21 cellular contexts compared by ENCODE assay signal in the genomic region with DNA sequence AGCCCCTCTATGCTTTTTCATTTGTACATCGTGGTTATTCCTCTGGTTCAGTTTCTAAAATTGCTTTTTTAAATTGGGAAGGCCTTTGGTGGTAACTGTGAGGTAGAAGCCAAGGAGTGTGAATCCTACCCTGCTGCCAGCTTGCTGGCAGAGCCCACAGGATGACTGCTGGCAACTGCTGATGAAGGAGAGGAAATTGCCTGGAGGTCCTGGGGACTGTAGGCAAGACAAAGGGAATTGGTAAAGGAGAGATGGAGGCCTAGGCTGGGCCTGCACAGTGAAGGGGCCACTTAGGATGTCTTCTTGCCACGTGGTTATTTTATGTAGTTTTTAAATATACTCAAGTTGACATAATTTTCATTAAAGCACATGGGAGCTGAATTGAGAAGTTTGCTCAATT. TPM values are rescaled to one million over a fixed set of nuclear protein-coding genes. Genes with fewer than 3 reads are reported as not detected.
DNase-seq lines count a peak whose midpoint lies in the region; ATAC-seq, FAIRE-seq and TF ChIP-seq lines count a peak whose summit lies in the region.
"Had no signal": no experiment of that assay in that cellular context is flagged by ENCODE, and none has a peak within 500 bp of the region (broad histone marks: within the 10 kb centered on the region; RNA-seq: fewer than 3 reads in every experiment).

No MANE protein-coding gene starts in this region.

- no peak overlapping the region for H3K4me2 ChIP-seq in mesenchymal stem cell (ENCODE audit: low read length, poor library complexity, severe bottlenecking)

- no peak overlapping the region for H3K23ac ChIP-seq in mesenchymal stem cell (ENCODE audit: low read length in 2 of 2)

- H3K79me1 ChIP-seq in mesenchymal stem cell (replicated peaks; ENCODE audit: low read length, poor library complexity, severe bottlenecking), result peaks cover 6% of the 10 kb centered on the region

- H3K4me1 Mint-ChIP-seq in IgD-negative memory B cell, result peaks cover 6 to 14% (median 9%) of the 10 kb centered on the region in 3 donors
- H3K4me1 Mint-ChIP-seq in WTC11, result peaks cover 10% of the 10 kb centered on the region
- no peaks in the 10 kb centered on the region for H3K4me1 Mint-ChIP-seq in activated T-helper 17 cell treated with anti-CD3 and anti-CD28 coated beads, Interleukin-2, amount 50 U/mL, for 72 hours

- POLR2A ChIA-PET in WTC11 (lab: Charles Lee), result no interaction called here

- TF ChIP-seq CTCF in WTC11 (IDR thresholded peaks at IDR 0.05), result no peak

- ATAC-seq in WTC11, result 0 out of 2 replicates have a peak, but pooled peaks have one; percentile 29
- ATAC-seq in activated T-helper 17 cell treated with anti-CD3 and anti-CD28 coated beads, Interleukin-2, amount 50 U/mL, for 72 hours (replicated peaks), result no peak
- no peak for ATAC-seq in HG02642 (IDR thresholded peaks at IDR 0.05; ENCODE audit: poor library complexity, unreplicated experiment)
- ATAC-seq: activated naive CD8-positive, alpha-beta T cell treated with anti-CD3 and anti-CD28 coated beads, Interleukin-2, amount 50 U/mL, for 24 hours; GM12878; left lung had no signal

- peak overlapping the region in 2 of 4 donors; percentile 79 to 80 for H3K4me3 Mint-ChIP-seq in IgD-negative memory B cell
- H3K4me3 Mint-ChIP-seq in WTC11, result no peak overlapping the region
- no peak overlapping the region for H3K4me3 Mint-ChIP-seq in activated T-helper 17 cell treated with anti-CD3 and anti-CD28 coated beads, Interleukin-2, amount 50 U/mL, for 72 hours
- H3K4me3 Mint-ChIP-seq: activated naive CD8-positive, alpha-beta T cell treated with anti-CD3 and anti-CD28 coated beads, Interleukin-2, amount 50 U/mL, for 24 hours had no signal

- H2BK15ac ChIP-seq in mesenchymal stem cell (ENCODE audit: low read depth, poor library complexity, severe bottlenecking), result peak overlapping the region; percentile 7

- no peaks in the 10 kb centered on the region for H3K9me3 ChIP-seq in mesenchymal stem cell (ENCODE audit: control insufficient read depth, low read length)
- H3K9me3 ChIP-seq: breast epithelium, Caco-2, esophagus muscularis mucosa, left lung, ovary had no signal

- peak overlapping the region in 1 of 2 experiments; percentile 64 for H3K4ac ChIP-seq in mesenchymal stem cell (ENCODE audit: low read depth in 1 of 2, low read length in 2 of 2)

- in situ Hi-C loops in Caki2 (cut with HindIII; ENCODE audit: low pct_unique_long_range_greater_than_20kb, low sequenced_read_pairs), result no loop called here

- no peak overlapping the region for H2AK5ac ChIP-seq in mesenchymal stem cell (ENCODE audit: low read length, severe bottlenecking)

- WGBS in mesenchymal stem cell, result 95% methylated on average over 1 of the region's 2 CpGs

- no peak overlapping the region for H2BK120ac ChIP-seq in mesenchymal stem cell (ENCODE audit: low read depth, low read length)

- no peak overlapping the region for H3K4me3 ChIP-seq in mesenchymal stem cell (ENCODE audit: insufficient read depth in 1 of 2, low read depth in 1 of 2, low read length in 2 of 2)
- H3K4me3 ChIP-seq: breast epithelium, esophagus muscularis mucosa, GM12878, left lung, ovary had no signal

- H3K27me3 Mint-ChIP-seq in IgD-negative memory B cell (no peaks in the 10 kb centered on the region), WTC11 (ENCODE audit: low read depth) (no peaks in the 10 kb centered on the region)
- H3K27me3 Mint-ChIP-seq in activated T-helper 17 cell treated with anti-CD3 and anti-CD28 coated beads, Interleukin-2, amount 50 U/mL, for 72 hours, result no peaks in the 10 kb centered on the region
- H3K27me3 Mint-ChIP-seq: activated naive CD8-positive, alpha-beta T cell treated with anti-CD3 and anti-CD28 coated beads, Interleukin-2, amount 50 U/mL, for 24 hours had no signal

- no peak overlapping the region for H3K18ac ChIP-seq in mesenchymal stem cell (ENCODE audit: low read depth in 1 of 2, low read length in 2 of 2)

- H3K9me3 Mint-ChIP-seq in IgD-negative memory B cell (no peaks in the 10 kb centered on the region), WTC11 (no peaks in the 10 kb centered on the region)
- H3K9me3 Mint-ChIP-seq in activated T-helper 17 cell treated with anti-CD3 and anti-CD28 coated beads, Interleukin-2, amount 50 U/mL, for 72 hours, result no peaks in the 10 kb centered on the region
- H3K9me3 Mint-ChIP-seq: activated naive CD8-positive, alpha-beta T cell treated with anti-CD3 and anti-CD28 coated beads, Interleukin-2, amount 50 U/mL, for 24 hours had no signal

- CTCF ChIA-PET in WTC11 (lab: Charles Lee), result no interaction called here

- H4K91ac ChIP-seq in mesenchymal stem cell (ENCODE audit: low read length), result no peak overlapping the region

- H3K27ac Mint-ChIP-seq in IgD-negative memory B cell (peak overlapping the region in 2 of 3 donors; percentile 64 to 82), WTC11 (peak overlapping the region; percentile 93)
- no peak overlapping the region for H3K27ac Mint-ChIP-seq in activated T-helper 17 cell treated with anti-CD3 and anti-CD28 coated beads, Interleukin-2, amount 50 U/mL, for 72 hours
- H3K27ac Mint-ChIP-seq: activated naive CD8-positive, alpha-beta T cell treated with anti-CD3 and anti-CD28 coated beads, Interleukin-2, amount 50 U/mL, for 24 hours had no signal

- H3K36me3 ChIP-seq in mesenchymal stem cell (ENCODE audit: control insufficient read depth in 1 of 2, insufficient read depth in 2 of 2, low read depth in 1 of 2, low read length in 2 of 2), result peaks cover 20 to 39% of the 10 kb centered on the region in 2 experiments
- H3K36me3 ChIP-seq: breast epithelium, ovary had no signal

- H3K36me3 Mint-ChIP-seq in IgD-negative memory B cell (peaks cover 4% of the 10 kb centered on the region), WTC11 (peaks cover 10% of the 10 kb centered on the region; the same call in 1 of the 2 replicates)
- peaks cover 46% of the 10 kb centered on the region for H3K36me3 Mint-ChIP-seq in activated T-helper 17 cell treated with anti-CD3 and anti-CD28 coated beads, Interleukin-2, amount 50 U/mL, for 72 hours (ENCODE audit: low read depth)

- H3K4me1 ChIP-seq in mesenchymal stem cell (ENCODE audit: control insufficient read depth, insufficient read depth, low read depth, low read length), result peaks cover 5% of the 10 kb centered on the region
- H3K4me1 ChIP-seq: breast epithelium, Caco-2, left lung had no signal

- FAIRE-seq in urothelium cell line (lab: Jason Lieb, UNC), result no peak
- FAIRE-seq: GM12878, TTC549 had no signal

- no peak overlapping the region for H2BK12ac ChIP-seq in mesenchymal stem cell (ENCODE audit: low read length in 2 of 2)

- H3K27ac ChIP-seq in mesenchymal stem cell (ENCODE audit: low read length, poor library complexity, severe bottlenecking), result no peak overlapping the region
- H3K27ac ChIP-seq: breast epithelium, left lung, ovary, RWPE1 had no signal

- no peak overlapping the region for H4K8ac ChIP-seq in mesenchymal stem cell (ENCODE audit: low read length)

- H3K9ac ChIP-seq in mesenchymal stem cell (ENCODE audit: low read length), result no peak overlapping the region

- H3K14ac ChIP-seq in mesenchymal stem cell (ENCODE audit: low read length in 2 of 2), result no peak overlapping the region

- H2BK5ac ChIP-seq in mesenchymal stem cell (ENCODE audit: low read depth, low read length, poor library complexity, severe bottlenecking), result no peak overlapping the region

- DNase-seq in Caki2 (ENCODE audit: low read depth) (peak; percentile 22), WTC11 (ENCODE audit: low spot score) (no peak), mesenchymal stem cell (no peak), OCI-M2 (lab: John Stamatoyannopoulos, UW; ENCODE audit: unreplicated experiment) (no peak), urothelium cell line (ENCODE audit: low spot score) (no peak)
- DNase-seq: activated CD4-positive, alpha-beta T cell treated with anti-CD3 and anti-CD28 coated beads, Interleukin-2, amount 50 U/mL, for 4 hours; activated naive CD8-positive, alpha-beta T cell treated with anti-CD3 and anti-CD28 coated beads, Interleukin-2, amount 50 U/mL, for 24 hours; Caco-2; GDM1; KG1; left lung; ovary; stimulated activated CD4-positive, alpha-beta T cell treated with anti-CD3 and anti-CD28 coated beads, Interleukin-2, amount 100 ng/mL, for 24 hours had no signal

- H2AFZ ChIP-seq in mesenchymal stem cell (ENCODE audit: low read depth, low read length), result no peak overlapping the region

- H3K27me3 ChIP-seq in mesenchymal stem cell (ENCODE audit: control insufficient read depth in 1 of 2, insufficient read depth in 1 of 2, low read length in 2 of 2), result no peaks in the 10 kb centered on the region
- H3K27me3 ChIP-seq: breast epithelium, esophagus muscularis mucosa, left lung, ovary had no signal

TF ChIP-seq in WTC11, 78 proteins besides CTCF, POLR2A, EP300 and RAD21:
- no peak for TF ChIP-seq EMX1 (CRISPR knock-in tag; IDR thresholded peaks at IDR 0.05)
- no peak for TF ChIP-seq MXD4 (CRISPR knock-in tag; IDR thresholded peaks at IDR 0.05; ENCODE audit: borderline replicate concordance)
- no peak for TF ChIP-seq NR3C1 (CRISPR knock-in tag; conservative IDR thresholded peaks at IDR 0.05; ENCODE audit: low read depth)
- no peak for TF ChIP-seq NFYB (CRISPR knock-in tag; conservative IDR thresholded peaks at IDR 0.05; ENCODE audit: low read depth)
- TF ChIP-seq FOXP1 (CRISPR knock-in tag; IDR thresholded peaks at IDR 0.05; ENCODE audit: borderline replicate concordance), result no peak
- no peak for TF ChIP-seq ZBTB21 (CRISPR knock-in tag; IDR thresholded peaks at IDR 0.05; ENCODE audit: borderline replicate concordance)
- no peak for TF ChIP-seq ZNF416 (CRISPR knock-in tag; IDR thresholded peaks at IDR 0.05)
- TF ChIP-seq GABPB1 (CRISPR knock-in tag; IDR thresholded peaks at IDR 0.05), result no peak
- TF ChIP-seq, protein P1, sequence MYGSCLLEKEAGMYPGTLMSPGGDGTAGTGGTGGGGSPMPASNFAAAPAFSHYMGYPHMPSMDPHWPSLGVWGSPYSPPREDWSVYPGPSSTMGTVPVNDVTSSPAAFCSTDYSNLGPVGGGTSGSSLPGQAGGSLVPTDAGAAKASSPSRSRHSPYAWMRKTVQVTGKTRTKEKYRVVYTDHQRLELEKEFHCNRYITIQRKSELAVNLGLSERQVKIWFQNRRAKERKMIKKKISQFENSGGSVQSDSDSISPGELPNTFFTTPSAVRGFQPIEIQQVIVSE (CRISPR knock-in tag; IDR thresholded peaks at IDR 0.05; ENCODE audit: borderline replicate concordance), result no peak

RNA-seq across cellular contexts. Expression of a gene that starts 15.8 kb away (rescaled TPM):
- 22.0 and 24.7 TPM in 2 replicates for total RNA-seq in Caki2 (2014; rRNA removed; shearing (Covaris generic); ENCODE audit: low replicate concordance)
- polyA plus RNA-seq in IgD-negative memory B cell, result 1.6 TPM
- 27.4 to 29.5 TPM (median 28.2 TPM) in 3 replicates for total RNA-seq in WTC11 (2021)
- 15.1 TPM for polyA plus RNA-seq in mesenchymal stem cell (2013, experiment 1 of 2)
- 15.3 TPM for polyA plus RNA-seq in mesenchymal stem cell (2013, experiment 2 of 2)
- 10 to 100 TPM; 25.9 to 27.3 TPM for total RNA-seq in activated T-helper 17 cell treated with anti-CD3 and anti-CD28 coated beads, Interleukin-2, amount 50 U/mL, for 72 hours

RNA-seq across cellular contexts. Expression of a gene that starts 55.1 kb away (rescaled TPM):
- 111 and 134 TPM in 2 replicates for total RNA-seq in Caki2 (2014; rRNA removed; shearing (Covaris generic); ENCODE audit: low replicate concordance)
- 32.3 TPM for polyA plus RNA-seq in IgD-negative memory B cell
- 426 to 466 TPM (median 431 TPM) in 3 replicates for total RNA-seq in WTC11 (2021)
- polyA plus RNA-seq in mesenchymal stem cell (2013, experiment 1 of 2), result 92.3 TPM
- 90.7 TPM for polyA plus RNA-seq in mesenchymal stem cell (2013, experiment 2 of 2)
- total RNA-seq in activated T-helper 17 cell treated with anti-CD3 and anti-CD28 coated beads, Interleukin-2, amount 50 U/mL, for 72 hours, result 100 to 1,000 TPM; 136 to 227 TPM
